ENCODE assay signal across 11 cellular contexts in genomic region chr6:33593414-33593727, GRCh38. TPM values are rescaled to one million over a fixed set of nuclear protein-coding genes. Genes with fewer than 3 reads are reported as not detected.
DNase-seq lines count a peak whose midpoint lies in the region; ATAC-seq and TF ChIP-seq lines count a peak whose summit lies in the region.
"Had no signal": no experiment of that assay in that cellular context is flagged by ENCODE, and none has a peak within 500 bp of the region (broad histone marks: within the 10 kb centered on the region; RNA-seq: fewer than 3 reads in every experiment).

No MANE protein-coding gene starts in this region.

- H3K36me3 ChIP-seq in HUES6 (ENCODE audit: control insufficient read depth, insufficient read depth, low read length): no peaks in the 10 kb centered on the region
- H3K36me3 ChIP-seq in mucosa of rectum (ENCODE audit: control insufficient read depth in 2 of 2, insufficient read depth in 2 of 2, low read length in 2 of 2): no peaks in the 10 kb centered on the region

- H3K27ac ChIP-seq in 22Rv1 (peak overlapping the region; percentile 42), HUES6 (ENCODE audit: low read depth, low read length) (no peak overlapping the region), mucosa of rectum (ENCODE audit: low read depth in 2 of 2, low read length in 2 of 2) (peak overlapping the region; percentile 41 to 56)

- H3K27me3 ChIP-seq in HUES6 (ENCODE audit: control insufficient read depth, insufficient read depth, low read length) (no peaks in the 10 kb centered on the region), mucosa of rectum (ENCODE audit: control insufficient read depth in 2 of 2, insufficient read depth in 2 of 2, low read length in 2 of 2) (no peaks in the 10 kb centered on the region)

- H3K9ac ChIP-seq in HUES6 (ENCODE audit: low read length) (no peak overlapping the region), mucosa of rectum (ENCODE audit: low read depth in 1 of 2, low read length in 2 of 2) (peak overlapping the region; percentile 47 to 73)

- DNase-seq in choroid plexus epithelial cell (ENCODE audit: low read depth) (no peak), NCI-H748 treated with DMSO at 0.1 percent for 48 hours (lab: John Stamatoyannopoulos, UW) (no peak), Right ventricle myocardium superior (no peak), left lobe of liver (ENCODE audit: low spot score) (no peak)
- DNase-seq: effector CD4-positive, alpha-beta T cell; NCI-H187; SHP77 had no signal

- H3K4me1 ChIP-seq in HUES6 (ENCODE audit: control insufficient read depth, insufficient read depth, low read length) (peaks cover 33% of the 10 kb centered on the region), mucosa of rectum (ENCODE audit: control insufficient read depth in 2 of 2, insufficient read depth in 2 of 2, low read length in 2 of 2) (peaks cover 36 to 39% of the 10 kb centered on the region in 2 donors)

- no peaks in the 10 kb centered on the region for H3K9me3 ChIP-seq in HUES6 (ENCODE audit: control insufficient read depth, insufficient read depth, low read depth, low read length)
- no peaks in the 10 kb centered on the region for H3K9me3 ChIP-seq in mucosa of rectum (ENCODE audit: control insufficient read depth in 2 of 2, low read length in 2 of 2)

- ATAC-seq in GM21529 (IDR thresholded peaks at IDR 0.05; ENCODE audit: unreplicated experiment) (no peak), Right ventricle myocardium superior (ENCODE audit: poor library complexity) (no peak), left lobe of liver (no peak)

- H3K4me3 ChIP-seq in HUES6 (ENCODE audit: low read depth, low read length): peak overlapping the region; percentile 51
- H3K4me3 ChIP-seq in choroid plexus epithelial cell (ENCODE audit: low read depth, low read length): peak overlapping the region; percentile 35
- H3K4me3 ChIP-seq in mucosa of rectum (ENCODE audit: low read length in 2 of 2): peak overlapping the region; percentile 39 to 63

- intact Hi-C loops in Right ventricle myocardium superior (cut with DNase I): no loop called here

- no peak for TF ChIP-seq CTCF in 22Rv1 (IDR thresholded peaks at IDR 0.05)
- TF ChIP-seq CTCF in choroid plexus epithelial cell (conservative IDR thresholded peaks at IDR 0.05; ENCODE audit: low read depth, low read length): no peak

RNA-seq across cellular contexts. Expression of gene BAK1, which starts 13.3 kb away (rescaled TPM):
- total RNA-seq in Right ventricle myocardium superior (25.0 TPM), left lobe of liver (4.8 TPM)

RNA-seq across cellular contexts. Expression of gene ITPR3, which starts 27.8 kb away (rescaled TPM):
- total RNA-seq in Right ventricle myocardium superior (6.0 TPM), left lobe of liver (1.3 TPM)
